12 cellular contexts compared by ENCODE assay signal in genomic region chr14:67270354-67270753, GRCh38. TPM values are rescaled to one million over a fixed set of nuclear protein-coding genes. Genes with fewer than 3 reads are reported as not detected.
DNase-seq lines count a peak whose midpoint lies in the region; ATAC-seq and TF ChIP-seq lines count a peak whose summit lies in the region.
"Had no signal": no experiment of that assay in that cellular context is flagged by ENCODE, and none has a peak within 500 bp of the region (broad histone marks: within the 10 kb centered on the region; RNA-seq: fewer than 3 reads in every experiment).

No MANE protein-coding gene starts in this region.

- no peaks in the 10 kb centered on the region for H3K9me3 Mint-ChIP-seq in natural killer cell

- peaks cover 7% of the 10 kb centered on the region; the same call in 1 of the 2 replicates for H3K36me3 ChIP-seq in HUES64 (ENCODE audit: insufficient read depth, low read length)
- no peaks in the 10 kb centered on the region for H3K36me3 ChIP-seq in colonic mucosa
- no peaks in the 10 kb centered on the region for H3K36me3 ChIP-seq in stomach smooth muscle (ENCODE audit: control insufficient read depth in 2 of 2, insufficient read depth in 2 of 2, low read length in 2 of 2)

- no peaks in the 10 kb centered on the region for H3K27me3 ChIP-seq in HUES64 (ENCODE audit: insufficient read depth, low read length)
- H3K27me3 ChIP-seq in colonic mucosa = no peaks in the 10 kb centered on the region
- no peaks in the 10 kb centered on the region for H3K27me3 ChIP-seq in stomach smooth muscle (ENCODE audit: control insufficient read depth in 1 of 2, insufficient read depth in 2 of 2, low read length in 2 of 2)

- peaks cover 35% of the 10 kb centered on the region for H3K4me1 ChIP-seq in HUES64 (ENCODE audit: insufficient read depth, low read length)
- no peaks in the 10 kb centered on the region for H3K4me1 ChIP-seq in colonic mucosa
- peaks cover 5% of the 10 kb centered on the region for H3K4me1 ChIP-seq in stomach smooth muscle (ENCODE audit: control insufficient read depth, insufficient read depth, low read length)

- H3K4me3 ChIP-seq in HUES64 (ENCODE audit: low read length) (no peak overlapping the region), colonic mucosa (no peak overlapping the region), stomach smooth muscle (ENCODE audit: low read length in 2 of 2) (peak overlapping the region; percentile 32 to 36)

- intact Hi-C loops in colonic mucosa (cut with DNase I) = no loop called here
- intact Hi-C loops in natural killer cell (cut with micrococcal nuclease) = no loop called here

- H3K27ac ChIP-seq in HUES64 (ENCODE audit: low read depth, low read length) (peak overlapping the region; percentile 93), colonic mucosa (peak overlapping the region; percentile 18), stomach smooth muscle (ENCODE audit: low read length) (no peak overlapping the region)
- H3K27ac ChIP-seq: VCaP had no signal

- TF ChIP-seq CTCF in colonic mucosa (IDR thresholded peaks at IDR 0.05) = no peak
- TF ChIP-seq CTCF in natural killer cell (IDR thresholded peaks at IDR 0.05) = no peak

- WGBS in HUES64 = 76% methylated on average over 1 of the region's 1 CpG

- no peaks in the 10 kb centered on the region for H3K36me3 Mint-ChIP-seq in natural killer cell

- H3K4me3 Mint-ChIP-seq in natural killer cell = no peak overlapping the region

- no peaks in the 10 kb centered on the region for H3K9me3 ChIP-seq in HUES64 (ENCODE audit: insufficient read depth, low read depth, low read length)
- no peaks in the 10 kb centered on the region for H3K9me3 ChIP-seq in colonic mucosa
- H3K9me3 ChIP-seq in stomach smooth muscle (ENCODE audit: control insufficient read depth in 2 of 2, low read length in 2 of 2) = no peaks in the 10 kb centered on the region

- no peaks in the 10 kb centered on the region for H3K27me3 Mint-ChIP-seq in natural killer cell (ENCODE audit: low read depth in 2 of 2)

- H3K27ac Mint-ChIP-seq in natural killer cell = no peak overlapping the region

- peaks cover 0 to 4% of the 10 kb centered on the region in 2 donors for H3K4me1 Mint-ChIP-seq in natural killer cell

- H3K9ac ChIP-seq in HUES64 (ENCODE audit: low read depth, low read length) = peak overlapping the region; percentile 46; the same call in 1 of the 2 replicates
- no peak overlapping the region for H3K9ac ChIP-seq in colonic mucosa (ENCODE audit: low read depth in 2 of 2, low read length in 2 of 2)
- H3K9ac ChIP-seq in stomach smooth muscle (ENCODE audit: low read length in 2 of 2) = peak overlapping the region in 1 of 2 donors; percentile 8

- ATAC-seq in GM21786 (IDR thresholded peaks at IDR 0.05; ENCODE audit: unreplicated experiment) (no peak), natural killer cell (no peak)

- DNase-seq in colonic mucosa (no peak), midbrain (lab: John Stamatoyannopoulos, UW) (peak; percentile 54), NCI-H1694 treated with DMSO at 0.1 percent for 48 hours (lab: John Stamatoyannopoulos, UW) (no peak), natural killer cell (no peak)
- DNase-seq in stimulated activated CD4-positive, alpha-beta T cell treated with anti-CD3 and anti-CD28 coated beads, Interleukin-15, amount 100 ng/mL, for 24 hours = no peak
- DNase-seq: activated T-cell treated with anti-CD3 and anti-CD28 coated beads, Interleukin-2, amount 50 U/mL, for 48 hours; DMS 273 treated with DMSO at 0.1 percent for 48 hours; left cardiac atrium had no signal

RNA-seq across cellular contexts. Expression of gene PALS1, which starts 29.1 kb away (rescaled TPM):
- 15.3 TPM for polyA plus RNA-seq in HUES64 (2013, experiment 1 of 2)
- 17.8 TPM for polyA plus RNA-seq in HUES64 (2013, experiment 2 of 2)
- total RNA-seq in colonic mucosa = 10 to 100 TPM; 35.5 to 45.2 TPM
- total RNA-seq in natural killer cell = 1 to 10 TPM; 4.3 to 7.3 (median 6.5) TPM

Comparison
In these comparisons a context has a peak if more than half of its experiments do, and no peak if none do; other contexts are left out.
1. H3K4me3 ChIP-seq: peak in stomach smooth muscle (2 of 2); none in HUES64 (single experiment) and colonic mucosa (single experiment).
2. RNA of gene PALS1, which starts 29.1 kb away (total RNA-seq): 35.5 to 45.2 TPM in colonic mucosa; 4.3 to 7.3 TPM in natural killer cell; every median in the first group is over 4 times any median in the second.